1 cellular context compared by ENCODE assay signal in genomic region chr1:201576914-201577313, GRCh38.
A peak's percentile ranks its signal among the peaks of the same experiment; 100 is the strongest.
TF ChIP-seq lines count a peak whose summit lies in the region.

No MANE protein-coding gene starts in this region.

TF ChIP-seq in K562, 482 proteins besides CTCF, POLR2A, EP300 and RAD21 (continued from another document and continues in another):
- no peak for TF ChIP-seq ATF4 (CRISPR knock-in tag; IDR thresholded peaks at IDR 0.05)
- 0 out of 2 replicates have a peak, but pooled peaks have one; percentile 1 for TF ChIP-seq SNIP1 (IDR thresholded peaks at IDR 0.05; ENCODE audit: low read depth)
- no peak for TF ChIP-seq ZKSCAN8 (CRISPR knock-in tag; IDR thresholded peaks at IDR 0.05)
- TF ChIP-seq CHD2 (IDR thresholded peaks at IDR 0.05; ENCODE audit: low read depth, low read length) = no peak
- no peak for TF ChIP-seq NCOA6 (IDR thresholded peaks at IDR 0.05)
- TF ChIP-seq, protein P1, sequence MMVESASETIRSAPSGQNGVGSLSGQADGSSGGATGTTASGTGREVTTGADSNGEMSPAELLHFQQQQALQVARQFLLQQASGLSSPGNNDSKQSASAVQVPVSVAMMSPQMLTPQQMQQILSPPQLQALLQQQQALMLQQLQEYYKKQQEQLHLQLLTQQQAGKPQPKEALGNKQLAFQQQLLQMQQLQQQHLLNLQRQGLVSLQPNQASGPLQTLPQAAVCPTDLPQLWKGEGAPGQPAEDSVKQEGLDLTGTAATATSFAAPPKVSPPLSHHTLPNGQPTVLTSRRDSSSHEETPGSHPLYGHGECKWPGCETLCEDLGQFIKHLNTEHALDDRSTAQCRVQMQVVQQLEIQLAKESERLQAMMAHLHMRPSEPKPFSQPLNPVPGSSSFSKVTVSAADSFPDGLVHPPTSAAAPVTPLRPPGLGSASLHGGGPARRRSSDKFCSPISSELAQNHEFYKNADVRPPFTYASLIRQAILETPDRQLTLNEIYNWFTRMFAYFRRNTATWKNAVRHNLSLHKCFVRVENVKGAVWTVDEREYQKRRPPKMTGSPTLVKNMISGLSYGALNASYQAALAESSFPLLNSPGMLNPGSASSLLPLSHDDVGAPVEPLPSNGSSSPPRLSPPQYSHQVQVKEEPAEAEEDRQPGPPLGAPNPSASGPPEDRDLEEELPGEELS (CRISPR knock-in tag; IDR thresholded peaks at IDR 0.05; ENCODE audit: borderline replicate concordance) = no peak
- no peak for TF ChIP-seq ZNF354B (CRISPR knock-in tag; IDR thresholded peaks at IDR 0.05)
- TF ChIP-seq NFYB (IDR thresholded peaks at IDR 0.05; ENCODE audit: extremely low read depth, insufficient read length) = no peak
- no peak for TF ChIP-seq GABPB1 (CRISPR knock-in tag; IDR thresholded peaks at IDR 0.05)
- TF ChIP-seq, protein P2, sequence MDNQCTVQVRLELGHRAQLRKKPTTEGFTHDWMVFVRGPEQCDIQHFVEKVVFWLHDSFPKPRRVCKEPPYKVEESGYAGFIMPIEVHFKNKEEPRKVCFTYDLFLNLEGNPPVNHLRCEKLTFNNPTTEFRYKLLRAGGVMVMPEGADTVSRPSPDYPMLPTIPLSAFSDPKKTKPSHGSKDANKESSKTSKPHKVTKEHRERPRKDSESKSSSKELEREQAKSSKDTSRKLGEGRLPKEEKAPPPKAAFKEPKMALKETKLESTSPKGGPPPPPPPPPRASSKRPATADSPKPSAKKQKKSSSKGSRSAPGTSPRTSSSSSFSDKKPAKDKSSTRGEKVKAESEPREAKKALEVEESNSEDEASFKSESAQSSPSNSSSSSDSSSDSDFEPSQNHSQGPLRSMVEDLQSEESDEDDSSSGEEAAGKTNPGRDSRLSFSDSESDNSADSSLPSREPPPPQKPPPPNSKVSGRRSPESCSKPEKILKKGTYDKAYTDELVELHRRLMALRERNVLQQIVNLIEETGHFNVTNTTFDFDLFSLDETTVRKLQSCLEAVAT (IDR thresholded peaks at IDR 0.05) = no peak
- TF ChIP-seq ZSCAN29 (IDR thresholded peaks at IDR 0.05) = no peak
- TF ChIP-seq ZNF282 (CRISPR knock-in tag; IDR thresholded peaks at IDR 0.05) = no peak
- TF ChIP-seq, protein P3, sequence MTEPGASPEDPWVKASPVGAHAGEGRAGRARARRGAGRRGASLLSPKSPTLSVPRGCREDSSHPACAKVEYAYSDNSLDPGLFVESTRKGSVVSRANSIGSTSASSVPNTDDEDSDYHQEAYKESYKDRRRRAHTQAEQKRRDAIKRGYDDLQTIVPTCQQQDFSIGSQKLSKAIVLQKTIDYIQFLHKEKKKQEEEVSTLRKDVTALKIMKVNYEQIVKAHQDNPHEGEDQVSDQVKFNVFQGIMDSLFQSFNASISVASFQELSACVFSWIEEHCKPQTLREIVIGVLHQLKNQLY (CRISPR knock-in tag; conservative IDR thresholded peaks at IDR 0.05) = no peak
- no peak for TF ChIP-seq JUNB (CRISPR knock-in tag; conservative IDR thresholded peaks at IDR 0.05)
- no peak for TF ChIP-seq PATZ1 (CRISPR knock-in tag; IDR thresholded peaks at IDR 0.05; ENCODE audit: borderline replicate concordance)
- TF ChIP-seq VEZF1 (CRISPR knock-in tag; IDR thresholded peaks at IDR 0.05) = no peak
- TF ChIP-seq HBP1 (CRISPR knock-in tag; IDR thresholded peaks at IDR 0.05) = no peak
- TF ChIP-seq, protein P4, sequence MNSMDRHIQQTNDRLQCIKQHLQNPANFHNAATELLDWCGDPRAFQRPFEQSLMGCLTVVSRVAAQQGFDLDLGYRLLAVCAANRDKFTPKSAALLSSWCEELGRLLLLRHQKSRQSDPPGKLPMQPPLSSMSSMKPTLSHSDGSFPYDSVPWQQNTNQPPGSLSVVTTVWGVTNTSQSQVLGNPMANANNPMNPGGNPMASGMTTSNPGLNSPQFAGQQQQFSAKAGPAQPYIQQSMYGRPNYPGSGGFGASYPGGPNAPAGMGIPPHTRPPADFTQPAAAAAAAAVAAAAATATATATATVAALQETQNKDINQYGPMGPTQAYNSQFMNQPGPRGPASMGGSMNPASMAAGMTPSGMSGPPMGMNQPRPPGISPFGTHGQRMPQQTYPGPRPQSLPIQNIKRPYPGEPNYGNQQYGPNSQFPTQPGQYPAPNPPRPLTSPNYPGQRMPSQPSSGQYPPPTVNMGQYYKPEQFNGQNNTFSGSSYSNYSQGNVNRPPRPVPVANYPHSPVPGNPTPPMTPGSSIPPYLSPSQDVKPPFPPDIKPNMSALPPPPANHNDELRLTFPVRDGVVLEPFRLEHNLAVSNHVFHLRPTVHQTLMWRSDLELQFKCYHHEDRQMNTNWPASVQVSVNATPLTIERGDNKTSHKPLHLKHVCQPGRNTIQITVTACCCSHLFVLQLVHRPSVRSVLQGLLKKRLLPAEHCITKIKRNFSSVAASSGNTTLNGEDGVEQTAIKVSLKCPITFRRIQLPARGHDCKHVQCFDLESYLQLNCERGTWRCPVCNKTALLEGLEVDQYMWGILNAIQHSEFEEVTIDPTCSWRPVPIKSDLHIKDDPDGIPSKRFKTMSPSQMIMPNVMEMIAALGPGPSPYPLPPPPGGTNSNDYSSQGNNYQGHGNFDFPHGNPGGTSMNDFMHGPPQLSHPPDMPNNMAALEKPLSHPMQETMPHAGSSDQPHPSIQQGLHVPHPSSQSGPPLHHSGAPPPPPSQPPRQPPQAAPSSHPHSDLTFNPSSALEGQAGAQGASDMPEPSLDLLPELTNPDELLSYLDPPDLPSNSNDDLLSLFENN (IDR thresholded peaks at IDR 0.05; ENCODE audit: low read depth in 2 of 2, low read length in 2 of 2) = no peak
- no peak for TF ChIP-seq CCAR2 (IDR thresholded peaks at IDR 0.05; ENCODE audit: low read depth, low read length)
- TF ChIP-seq, protein P5, sequence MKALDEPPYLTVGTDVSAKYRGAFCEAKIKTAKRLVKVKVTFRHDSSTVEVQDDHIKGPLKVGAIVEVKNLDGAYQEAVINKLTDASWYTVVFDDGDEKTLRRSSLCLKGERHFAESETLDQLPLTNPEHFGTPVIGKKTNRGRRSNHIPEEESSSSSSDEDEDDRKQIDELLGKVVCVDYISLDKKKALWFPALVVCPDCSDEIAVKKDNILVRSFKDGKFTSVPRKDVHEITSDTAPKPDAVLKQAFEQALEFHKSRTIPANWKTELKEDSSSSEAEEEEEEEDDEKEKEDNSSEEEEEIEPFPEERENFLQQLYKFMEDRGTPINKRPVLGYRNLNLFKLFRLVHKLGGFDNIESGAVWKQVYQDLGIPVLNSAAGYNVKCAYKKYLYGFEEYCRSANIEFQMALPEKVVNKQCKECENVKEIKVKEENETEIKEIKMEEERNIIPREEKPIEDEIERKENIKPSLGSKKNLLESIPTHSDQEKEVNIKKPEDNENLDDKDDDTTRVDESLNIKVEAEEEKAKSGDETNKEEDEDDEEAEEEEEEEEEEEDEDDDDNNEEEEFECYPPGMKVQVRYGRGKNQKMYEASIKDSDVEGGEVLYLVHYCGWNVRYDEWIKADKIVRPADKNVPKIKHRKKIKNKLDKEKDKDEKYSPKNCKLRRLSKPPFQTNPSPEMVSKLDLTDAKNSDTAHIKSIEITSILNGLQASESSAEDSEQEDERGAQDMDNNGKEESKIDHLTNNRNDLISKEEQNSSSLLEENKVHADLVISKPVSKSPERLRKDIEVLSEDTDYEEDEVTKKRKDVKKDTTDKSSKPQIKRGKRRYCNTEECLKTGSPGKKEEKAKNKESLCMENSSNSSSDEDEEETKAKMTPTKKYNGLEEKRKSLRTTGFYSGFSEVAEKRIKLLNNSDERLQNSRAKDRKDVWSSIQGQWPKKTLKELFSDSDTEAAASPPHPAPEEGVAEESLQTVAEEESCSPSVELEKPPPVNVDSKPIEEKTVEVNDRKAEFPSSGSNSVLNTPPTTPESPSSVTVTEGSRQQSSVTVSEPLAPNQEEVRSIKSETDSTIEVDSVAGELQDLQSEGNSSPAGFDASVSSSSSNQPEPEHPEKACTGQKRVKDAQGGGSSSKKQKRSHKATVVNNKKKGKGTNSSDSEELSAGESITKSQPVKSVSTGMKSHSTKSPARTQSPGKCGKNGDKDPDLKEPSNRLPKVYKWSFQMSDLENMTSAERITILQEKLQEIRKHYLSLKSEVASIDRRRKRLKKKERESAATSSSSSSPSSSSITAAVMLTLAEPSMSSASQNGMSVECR (CRISPR knock-in tag; IDR thresholded peaks at IDR 0.05) = no peak
- TF ChIP-seq PRPF4 (IDR thresholded peaks at IDR 0.05; ENCODE audit: insufficient read depth, low read depth, low read length, poor library complexity, severe bottlenecking) = no peak
- no peak for TF ChIP-seq KLF6 (CRISPR knock-in tag; IDR thresholded peaks at IDR 0.05; ENCODE audit: borderline replicate concordance)
- TF ChIP-seq ZKSCAN1 (IDR thresholded peaks at IDR 0.05; ENCODE audit: low read depth, low read length) = no peak
- TF ChIP-seq SFPQ (IDR thresholded peaks at IDR 0.05; ENCODE audit: low read depth, low read length) = no peak
- TF ChIP-seq ZNF431 (CRISPR knock-in tag; IDR thresholded peaks at IDR 0.05) = no peak
- TF ChIP-seq ZEB2 (IDR thresholded peaks at IDR 0.05) = no peak
- no peak for TF ChIP-seq SREBF2 (CRISPR knock-in tag; IDR thresholded peaks at IDR 0.05)
- no peak for TF ChIP-seq HNRNPK (IDR thresholded peaks at IDR 0.05; ENCODE audit: low read depth, low read length, poor library complexity, severe bottlenecking)
- TF ChIP-seq, protein P6, sequence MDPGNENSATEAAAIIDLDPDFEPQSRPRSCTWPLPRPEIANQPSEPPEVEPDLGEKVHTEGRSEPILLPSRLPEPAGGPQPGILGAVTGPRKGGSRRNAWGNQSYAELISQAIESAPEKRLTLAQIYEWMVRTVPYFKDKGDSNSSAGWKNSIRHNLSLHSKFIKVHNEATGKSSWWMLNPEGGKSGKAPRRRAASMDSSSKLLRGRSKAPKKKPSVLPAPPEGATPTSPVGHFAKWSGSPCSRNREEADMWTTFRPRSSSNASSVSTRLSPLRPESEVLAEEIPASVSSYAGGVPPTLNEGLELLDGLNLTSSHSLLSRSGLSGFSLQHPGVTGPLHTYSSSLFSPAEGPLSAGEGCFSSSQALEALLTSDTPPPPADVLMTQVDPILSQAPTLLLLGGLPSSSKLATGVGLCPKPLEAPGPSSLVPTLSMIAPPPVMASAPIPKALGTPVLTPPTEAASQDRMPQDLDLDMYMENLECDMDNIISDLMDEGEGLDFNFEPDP (CRISPR knock-in tag; IDR thresholded peaks at IDR 0.05) = no peak
